1 cellular context compared by ENCODE assay signal in genomic region chr17:41547921-41548843, GRCh38.
TF ChIP-seq lines count a peak whose summit lies in the region.

No MANE protein-coding gene starts in this region.

TF ChIP-seq in K562, 482 proteins besides CTCF, POLR2A, EP300 and RAD21 (continues in another document):
- TF ChIP-seq FOXP4 (CRISPR knock-in tag; IDR thresholded peaks at IDR 0.05; ENCODE audit: borderline replicate concordance): no peak
- no peak for TF ChIP-seq GATAD2A (IDR thresholded peaks at IDR 0.05)
- TF ChIP-seq BMI1 (IDR thresholded peaks at IDR 0.05; ENCODE audit: low read length): no peak
- TF ChIP-seq YBX1 (IDR thresholded peaks at IDR 0.05): no peak
- TF ChIP-seq PATZ1 (CRISPR knock-in tag; IDR thresholded peaks at IDR 0.05; ENCODE audit: borderline replicate concordance): no peak
- no peak for TF ChIP-seq TSC22D4 (tag; IDR thresholded peaks at IDR 0.05)
- no peak for TF ChIP-seq SOX6 (IDR thresholded peaks at IDR 0.05)
- peak in 1 of 2 experiments; percentile 72; a peak in 1 of 4 replicates for TF ChIP-seq RCOR1 (IDR thresholded peaks at IDR 0.05; ENCODE audit: borderline replicate concordance in 1 of 2, low read depth in 2 of 2, low read length in 2 of 2)
- no peak for TF ChIP-seq HOMEZ (CRISPR knock-in tag; IDR thresholded peaks at IDR 0.05)
- no peak for TF ChIP-seq ZNF75A (CRISPR knock-in tag; IDR thresholded peaks at IDR 0.05)
- TF ChIP-seq AFF1 (IDR thresholded peaks at IDR 0.05; ENCODE audit: low read depth in 1 of 2, partially characterized antibody in 2 of 2): no peak
- TF ChIP-seq PCBP2 (IDR thresholded peaks at IDR 0.05; ENCODE audit: low read depth, low read length, poor library complexity, severe bottlenecking): no peak
- no peak for TF ChIP-seq TAL1 (IDR thresholded peaks at IDR 0.05)
- peak; percentile 58 for TF ChIP-seq SMARCA4 (IDR thresholded peaks at IDR 0.05)
- no peak for TF ChIP-seq ZBTB8A (IDR thresholded peaks at IDR 0.05; ENCODE audit: partially characterized antibody)
- TF ChIP-seq FOSL1 (tag; conservative IDR thresholded peaks at IDR 0.05): peak; percentile 82
- no peak for TF ChIP-seq RFX1 (IDR thresholded peaks at IDR 0.05)
- 0 out of 2 replicates have a peak, but pooled peaks have one; percentile 75 for TF ChIP-seq PTBP1 (IDR thresholded peaks at IDR 0.05; ENCODE audit: low read depth, low read length)
- TF ChIP-seq SMARCE1 (IDR thresholded peaks at IDR 0.05): peak; percentile 69
- no peak for TF ChIP-seq ZNF121 (CRISPR knock-in tag; conservative IDR thresholded peaks at IDR 0.05)
- TF ChIP-seq NR2C1 (IDR thresholded peaks at IDR 0.05): no peak
- TF ChIP-seq NR2C1 (tag; IDR thresholded peaks at IDR 0.05): no peak
- TF ChIP-seq CHD2 (IDR thresholded peaks at IDR 0.05; ENCODE audit: low read depth, low read length): no peak
- TF ChIP-seq GABPB1 (CRISPR knock-in tag; IDR thresholded peaks at IDR 0.05): no peak
- no peak for TF ChIP-seq POLR3A (IDR thresholded peaks at IDR 0.05; ENCODE audit: borderline replicate concordance, extremely low read depth, insufficient read depth, insufficient read length)
- TF ChIP-seq RBBP5 (IDR thresholded peaks at IDR 0.05; ENCODE audit: borderline replicate concordance, insufficient read depth, low read length, poor library complexity, severe bottlenecking): no peak
- 0 out of 2 replicates have a peak, but pooled peaks have one; percentile 39 for TF ChIP-seq ZNF511 (CRISPR knock-in tag; IDR thresholded peaks at IDR 0.05)
- TF ChIP-seq BCOR (IDR thresholded peaks at IDR 0.05): peak; percentile 97
- TF ChIP-seq HDAC8 (tag; IDR thresholded peaks at IDR 0.05): no peak
- TF ChIP-seq E2F5 (CRISPR knock-in tag; IDR thresholded peaks at IDR 0.05): no peak
- TF ChIP-seq HMGXB4 (CRISPR knock-in tag; IDR thresholded peaks at IDR 0.05): no peak
- peak; percentile 84 for TF ChIP-seq CHD4 (IDR thresholded peaks at IDR 0.05; ENCODE audit: insufficient read depth, insufficient replicate concordance, low read depth, low read length, poor library complexity, severe bottlenecking)
- TF ChIP-seq ZNF518B (CRISPR knock-in tag; IDR thresholded peaks at IDR 0.05): no peak
- no peak for TF ChIP-seq ZNF707 (CRISPR knock-in tag; conservative IDR thresholded peaks at IDR 0.05)
- TF ChIP-seq HDAC1 (IDR thresholded peaks at IDR 0.05): peak in 1 of 2 experiments; percentile 42; a peak in 1 of 4 replicates
- no peak for TF ChIP-seq NFIX (CRISPR knock-in tag; IDR thresholded peaks at IDR 0.05; ENCODE audit: low read depth)
- no peak for TF ChIP-seq SAFB2 (IDR thresholded peaks at IDR 0.05; ENCODE audit: borderline replicate concordance, low read depth, low read length, severe bottlenecking)
- no peak for TF ChIP-seq FOXK2 (conservative IDR thresholded peaks at IDR 0.05 in 1 of 2, IDR thresholded peaks at IDR 0.05 in 1 of 2; ENCODE audit: low read depth in 2 of 2)
- TF ChIP-seq COPS2 (conservative IDR thresholded peaks at IDR 0.05): no peak
- TF ChIP-seq EP400 (IDR thresholded peaks at IDR 0.05): no peak
- TF ChIP-seq NCOR1 (IDR thresholded peaks at IDR 0.05): no peak
- TF ChIP-seq MEF2A (IDR thresholded peaks at IDR 0.05; ENCODE audit: control insufficient read depth, low read depth, low read length): no peak
- no peak for TF ChIP-seq KAT8 (IDR thresholded peaks at IDR 0.05; ENCODE audit: low read depth)
- no peak for TF ChIP-seq ZNF124 (CRISPR knock-in tag; IDR thresholded peaks at IDR 0.05)
- no peak for TF ChIP-seq KHSRP (IDR thresholded peaks at IDR 0.05)
- TF ChIP-seq TCFL5 (CRISPR knock-in tag; conservative IDR thresholded peaks at IDR 0.05): no peak
- peak; percentile 95 for TF ChIP-seq SMARCA5 (IDR thresholded peaks at IDR 0.05)
- no peak for TF ChIP-seq SIN3B (IDR thresholded peaks at IDR 0.05; ENCODE audit: low read depth)
- no peak for TF ChIP-seq ZNF3 (CRISPR knock-in tag; IDR thresholded peaks at IDR 0.05)
